17 cellular contexts compared by ENCODE assay signal in the genomic region with DNA sequence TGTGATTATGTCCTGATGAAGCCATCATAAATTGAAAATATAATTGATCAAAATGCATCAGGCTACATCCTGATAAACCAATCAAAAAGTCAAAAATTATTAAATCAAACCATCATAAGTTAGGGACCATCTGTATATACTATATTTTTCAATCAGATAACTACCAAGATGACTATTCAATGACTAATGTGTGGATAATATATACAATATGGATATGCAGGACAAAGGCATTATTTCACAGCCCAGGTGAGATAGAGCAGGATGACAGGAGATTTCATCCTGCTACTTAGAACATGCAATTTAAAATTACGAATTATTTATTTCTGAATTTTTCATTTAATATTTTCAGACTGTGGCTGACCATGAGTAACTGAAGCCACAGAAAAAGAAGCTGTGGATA.
A peak's percentile ranks its signal among the peaks of the same experiment; 100 is the strongest.
DNase-seq lines count a peak whose midpoint lies in the region; ATAC-seq and TF ChIP-seq lines count a peak whose summit lies in the region.
"Had no signal": no experiment of that assay in that cellular context is flagged by ENCODE, and none has a peak within 500 bp of the region (broad histone marks: within the 10 kb centered on the region; RNA-seq: fewer than 3 reads in every experiment).

No MANE protein-coding gene starts in this region.

- no peak for TF ChIP-seq RAD21 in IMR-90 (IDR thresholded peaks at IDR 0.05; ENCODE audit: low read length)

- H3K9me1 ChIP-seq in IMR-90 (ENCODE audit: insufficient read depth, low read length) = 0 out of 2 replicates have a peak, but pooled peaks cover 1% of the 10 kb centered on the region

- intact Hi-C loops in IMR-90 (cut with micrococcal nuclease) = no loop called here
- intact Hi-C loops in colonic mucosa (cut with DNase I) = no loop called here

- H2BK20ac ChIP-seq in IMR-90 (ENCODE audit: low read depth, low read length) = peak overlapping the region; percentile 84; the same call in 1 of the 2 replicates

- no CpG with 5 or more reads among the region's 1 CpG for WGBS in IMR-90 (ENCODE audit: extremely low coverage in 2 of 2, insufficient read length in 1 of 2), 2 experiments

- DNase-seq in ELR (ENCODE audit: low read depth) (peak; percentile 60), IMR-90 (no peak), foreskin keratinocyte (no peak), colonic mucosa (no peak), caudate nucleus (lab: John Stamatoyannopoulos, UW) (no peak), coronary artery (ENCODE audit: low spot score) (no peak)
- DNase-seq: C1 segment of cervical spinal cord; Calu3; CD4-positive, alpha-beta memory T cell; COR-L47; DMS153; DND-41; GDM1; GOT3; HFFc6 had no signal

- TF ChIP-seq POLR2A in IMR-90 (IDR thresholded peaks at IDR 0.05; ENCODE audit: low read depth, low read length) = no peak

- H2BK15ac ChIP-seq in IMR-90 (ENCODE audit: low read depth, low read length) = no peak overlapping the region

- TF ChIP-seq CTCF in IMR-90 (conservative IDR thresholded peaks at IDR 0.05; ENCODE audit: low read depth, low read length) (no peak), foreskin keratinocyte (conservative IDR thresholded peaks at IDR 0.05) (no peak), colonic mucosa (IDR thresholded peaks at IDR 0.05) (no peak), coronary artery (IDR thresholded peaks at IDR 0.05) (no peak)

- H2BK5ac ChIP-seq in IMR-90 (ENCODE audit: low read depth, low read length, poor library complexity, severe bottlenecking) = peak overlapping the region; percentile 38

- POLR2A ChIA-PET in IMR-90 (lab: Charles Lee; ENCODE audit: unreplicated experiment) = no interaction called here

- peak overlapping the region; percentile 73; the same call in 1 of the 2 replicates for H3K18ac ChIP-seq in IMR-90 (ENCODE audit: low read depth, low read length)

- H2BK120ac ChIP-seq in IMR-90 (ENCODE audit: low read depth, low read length) = peak overlapping the region; percentile 88; the same call in 1 of the 2 replicates

- H3K4me1 ChIP-seq in IMR-90 (ENCODE audit: control insufficient read depth, insufficient read depth, low read length) (peaks cover 4% of the 10 kb centered on the region; the same call in 1 of the 2 replicates), foreskin keratinocyte (no peaks in the 10 kb centered on the region), colonic mucosa (no peaks in the 10 kb centered on the region)
- H3K4me1 ChIP-seq: HAP-1 had no signal

- H2AFZ ChIP-seq in IMR-90 (replicated peaks; ENCODE audit: low read length, poor library complexity) = no peak overlapping the region

- no peak overlapping the region for H2AK9ac ChIP-seq in IMR-90 (replicated peaks; ENCODE audit: low read depth, low read length, poor library complexity)

- no TSS peak for BruUV-seq in IMR-90 (replicated peaks; lab: Mats Ljungman, UMichigan)

- H3K27ac ChIP-seq in IMR-90 (ENCODE audit: insufficient read depth, low read length) = no peak overlapping the region
- no peak overlapping the region for H3K27ac ChIP-seq in foreskin keratinocyte
- no peak overlapping the region for H3K27ac ChIP-seq in colonic mucosa
- no peak overlapping the region for H3K27ac ChIP-seq in caudate nucleus (ENCODE audit: low read depth, low read length)
- H3K27ac ChIP-seq in coronary artery = no peak overlapping the region

- H4K91ac ChIP-seq in IMR-90 (ENCODE audit: insufficient read depth, low read depth, low read length) = no peak overlapping the region

- H3K23ac ChIP-seq in IMR-90 (ENCODE audit: low read depth, low read length) = no peak overlapping the region

- H3K79me1 ChIP-seq in IMR-90 (ENCODE audit: low read depth in 1 of 2, low read length in 2 of 2) = no peaks in the 10 kb centered on the region

- H3K9ac ChIP-seq in IMR-90 (ENCODE audit: low read depth, low read length) (no peak overlapping the region), colonic mucosa (ENCODE audit: low read depth in 2 of 2, low read length in 2 of 2) (no peak overlapping the region)

- H3K4me2 ChIP-seq in IMR-90 (ENCODE audit: low read depth, low read length) = no peak overlapping the region

- H3K36me3 ChIP-seq in IMR-90 (ENCODE audit: control insufficient read depth, insufficient read depth, low read length) (no peaks in the 10 kb centered on the region), colonic mucosa (no peaks in the 10 kb centered on the region)
- H3K36me3 ChIP-seq: HAP-1 had no signal

- peak overlapping the region; percentile 81; the same call in 1 of the 2 replicates for H2AK5ac ChIP-seq in IMR-90 (ENCODE audit: low read depth, low read length)

- peak overlapping the region; percentile 56; the same call in 1 of the 2 replicates for H3K4ac ChIP-seq in IMR-90 (ENCODE audit: low read depth, low read length)

- H3K14ac ChIP-seq in IMR-90 (replicated peaks; ENCODE audit: low read depth, low read length) = no peak overlapping the region

- no peak for ATAC-seq in IMR-90 (ENCODE audit: low read depth)
- ATAC-seq in foreskin keratinocyte = peak; percentile 62
- ATAC-seq: GM12878 had no signal

- peak overlapping the region in 1 of 2 experiments; percentile 64; a peak in 2 of 4 replicates for H4K8ac ChIP-seq in IMR-90 (ENCODE audit: low read depth in 2 of 2, low read length in 2 of 2)

- peak overlapping the region; percentile 69; the same call in 1 of the 2 replicates for H4K5ac ChIP-seq in IMR-90 (ENCODE audit: low read depth, low read length)

- in situ Hi-C loops in IMR-90 (cut with MboI; ENCODE audit: low sequenced_read_pairs) = no loop called here

- no peak overlapping the region for H3K56ac ChIP-seq in IMR-90 (ENCODE audit: extremely low read depth, insufficient read depth, low read length)

- CTCF ChIA-PET in IMR-90 (lab: Yijun Ruan, JAX) = no interaction called here

- H3K27me3 ChIP-seq in IMR-90 (ENCODE audit: control insufficient read depth, insufficient read depth, low read length) (no peaks in the 10 kb centered on the region), foreskin keratinocyte (no peaks in the 10 kb centered on the region), colonic mucosa (no peaks in the 10 kb centered on the region)

- H3K9me3 ChIP-seq in IMR-90 (ENCODE audit: control insufficient read depth, insufficient read depth, low read length) (no peaks in the 10 kb centered on the region), colonic mucosa (no peaks in the 10 kb centered on the region)
- H3K9me3 ChIP-seq: HAP-1 had no signal

- no peaks in the 10 kb centered on the region for H4K20me1 ChIP-seq in IMR-90 (ENCODE audit: insufficient read depth, low read length)

- H3K4me3 ChIP-seq in IMR-90 (ENCODE audit: insufficient read depth, low read depth, low read length) (no peak overlapping the region), colonic mucosa (no peak overlapping the region), coronary artery (no peak overlapping the region)
- H3K4me3 ChIP-seq: GM12878, HAP-1 had no signal

- dilution Hi-C loops in IMR-90 (cut with HindIII; ENCODE audit: low sequenced_read_pairs, unreplicated experiment) = no loop called here

TF ChIP-seq in IMR-90, 13 proteins besides CTCF, POLR2A, EP300 and RAD21:
- no peak for TF ChIP-seq RFX5 (IDR thresholded peaks at IDR 0.05; ENCODE audit: low read depth, low read length)
